Comparison of ENCODE assay signal across 18 cellular contexts in genomic region chr1:90325165-90325564, GRCh38.
A peak's percentile ranks its signal among the peaks of the same experiment; 100 is the strongest.
DNase-seq lines count a peak whose midpoint lies in the region; ATAC-seq and TF ChIP-seq lines count a peak whose summit lies in the region.
"Had no signal": no experiment of that assay in that cellular context is flagged by ENCODE, and none has a peak within 500 bp of the region (broad histone marks: within the 10 kb centered on the region; RNA-seq: fewer than 3 reads in every experiment).

No MANE protein-coding gene starts in this region.

- intact Hi-C loops in CD14-positive monocyte (cut with micrococcal nuclease) = no loop called here
- intact Hi-C loops in lower lobe of right lung (cut with DNase I) = no loop called here

- DNase-seq in CD14-positive monocyte (ENCODE audit: low spot score) (no peak), MV-4-11 (lab: John Stamatoyannopoulos, UW) (peak; percentile 60), T-helper 17 cell (no peak), lower lobe of right lung (no peak), LoVo (ENCODE audit: low spot score) (no peak), middle frontal gyrus (ENCODE audit: extremely low spot score, low spot score) (no peak)
- DNase-seq in stimulated activated CD4-positive, alpha-beta T cell treated with anti-CD3 and anti-CD28 coated beads, Interleukin-15, amount 100 ng/mL, for 24 hours = no peak
- DNase-seq: C1 segment of cervical spinal cord, DMS 273 treated with DMSO at 0.1 percent for 48 hours, NCI-H1092, NCI-H1436 treated with DMSO at 0.1 percent for 48 hours, NCI-H2029, NCI-H2171, NCI-H526 had no signal

- H3K4me1 Mint-ChIP-seq in CD14-positive monocyte (peaks cover 18% of the 10 kb centered on the region), T-helper 17 cell (no peaks in the 10 kb centered on the region)

- H3K27ac Mint-ChIP-seq in CD14-positive monocyte = peak overlapping the region in 6 of 7 donors; percentile 28 to 80 (median 44)
- H3K27ac Mint-ChIP-seq in T-helper 17 cell = no peak overlapping the region

- peaks cover 0 to 3% (median 2%) of the 10 kb centered on the region in 7 donors for H3K9me3 Mint-ChIP-seq in CD14-positive monocyte

- peak overlapping the region in 1 of 2 donors; percentile 70 for H3K4me3 Mint-ChIP-seq in CD14-positive monocyte
- no peak overlapping the region for H3K4me3 Mint-ChIP-seq in T-helper 17 cell

- H3K9me3 ChIP-seq in T-helper 17 cell (ENCODE audit: control insufficient read depth, low read length, poor library complexity, severe bottlenecking) (no peaks in the 10 kb centered on the region), lower lobe of right lung (no peaks in the 10 kb centered on the region)
- H3K9me3 ChIP-seq: A549, HAP-1 had no signal

- no peaks in the 10 kb centered on the region for H3K4me1 ChIP-seq in lower lobe of right lung
- H3K4me1 ChIP-seq: A549, HAP-1 had no signal

- no peak overlapping the region for H3K4me3 ChIP-seq in lower lobe of right lung
- H3K4me3 ChIP-seq: A549, HAP-1 had no signal

- H3K27me3 Mint-ChIP-seq in CD14-positive monocyte (ENCODE audit: low read depth in 3 of 3) (peaks cover 7 to 18% (median 16%) of the 10 kb centered on the region in 3 donors), T-helper 17 cell (peaks cover 33% of the 10 kb centered on the region)

- H3K36me3 ChIP-seq in lower lobe of right lung = no peaks in the 10 kb centered on the region
- H3K36me3 ChIP-seq: HAP-1 had no signal

- H3K27ac ChIP-seq in lower lobe of right lung = no peak overlapping the region
- H3K27ac ChIP-seq: A549 had no signal

- TF ChIP-seq CTCF in CD14-positive monocyte (IDR thresholded peaks at IDR 0.05) (no peak), lower lobe of right lung (IDR thresholded peaks at IDR 0.05) (no peak)

- H3K27me3 ChIP-seq in lower lobe of right lung (ENCODE audit: low read depth) = no peaks in the 10 kb centered on the region

- ATAC-seq in T-helper 17 cell (peak; percentile 14), lower lobe of right lung (peak; percentile 42 to 55), HG03439 (IDR thresholded peaks at IDR 0.05; ENCODE audit: unreplicated experiment) (no peak)
- ATAC-seq: A549, Panc1 had no signal

- H3K36me3 Mint-ChIP-seq in CD14-positive monocyte (no peaks in the 10 kb centered on the region), T-helper 17 cell (ENCODE audit: low read depth) (no peaks in the 10 kb centered on the region)
